8 cellular contexts compared by ENCODE assay signal in genomic region chr5:83927140-83927733, GRCh38.
DNase-seq lines count a peak whose midpoint lies in the region; ATAC-seq and TF ChIP-seq lines count a peak whose summit lies in the region.

No MANE protein-coding gene starts in this region.

- no peaks in the 10 kb centered on the region for H3K9me3 Mint-ChIP-seq in activated naive CD8-positive, alpha-beta T cell treated with anti-CD3 and anti-CD28 coated beads, Interleukin-2, amount 10 ng/mL, durations not matched to agents 7 days and 5 days

- TF ChIP-seq CTCF in GM10266 (IDR thresholded peaks at IDR 0.05; ENCODE audit: control insufficient read depth, insufficient read depth, low read depth, missing control alignments) = peak; percentile 72
- TF ChIP-seq CTCF in sigmoid colon (IDR thresholded peaks at IDR 0.05) = peak in 3 of 4 experiments; percentile 27 to 59 (median 57)

- H3K27me3 Mint-ChIP-seq in activated naive CD8-positive, alpha-beta T cell treated with anti-CD3 and anti-CD28 coated beads, Interleukin-2, amount 10 ng/mL, durations not matched to agents 7 days and 5 days = peaks cover 2% of the 10 kb centered on the region

- H3K27ac ChIP-seq in right cardiac atrium (ENCODE audit: low read length) = no peak overlapping the region
- H3K27ac ChIP-seq in sigmoid colon = no peak overlapping the region
- no peak overlapping the region for H3K27ac ChIP-seq in effector memory CD4-positive, alpha-beta T cell (ENCODE audit: insufficient read depth, low read length, poor library complexity, severe bottlenecking)

- H3K27ac Mint-ChIP-seq in activated naive CD8-positive, alpha-beta T cell treated with anti-CD3 and anti-CD28 coated beads, Interleukin-2, amount 10 ng/mL, durations not matched to agents 7 days and 5 days = no peak overlapping the region

- intact Hi-C loops in right cardiac atrium (cut with DNase I) = no loop called here
- intact Hi-C loops in sigmoid colon (cut with DNase I) = no loop called here

- H3K4me1 ChIP-seq in right cardiac atrium (ENCODE audit: control insufficient read depth, insufficient read depth, low read length) = peaks cover 1% of the 10 kb centered on the region
- no peaks in the 10 kb centered on the region for H3K4me1 ChIP-seq in sigmoid colon
- no peaks in the 10 kb centered on the region for H3K4me1 ChIP-seq in effector memory CD4-positive, alpha-beta T cell (ENCODE audit: control insufficient read depth, insufficient read depth, low read length, poor library complexity, severe bottlenecking)

- TF ChIP-seq POLR2A in sigmoid colon (IDR thresholded peaks at IDR 0.05) = no peak

- peaks cover 3% of the 10 kb centered on the region for H3K9me3 ChIP-seq in right cardiac atrium (ENCODE audit: control insufficient read depth, low read length)
- no peaks in the 10 kb centered on the region for H3K9me3 ChIP-seq in sigmoid colon
- no peaks in the 10 kb centered on the region for H3K9me3 ChIP-seq in effector memory CD4-positive, alpha-beta T cell (ENCODE audit: control insufficient read depth, low read length)

- H3K4me3 ChIP-seq in right cardiac atrium (ENCODE audit: low read length) = no peak overlapping the region
- no peak overlapping the region for H3K4me3 ChIP-seq in sigmoid colon
- no peak overlapping the region for H3K4me3 ChIP-seq in effector memory CD4-positive, alpha-beta T cell (ENCODE audit: insufficient read depth, low read depth, low read length, poor library complexity, severe bottlenecking)

- no peaks in the 10 kb centered on the region for H3K4me1 Mint-ChIP-seq in activated naive CD8-positive, alpha-beta T cell treated with anti-CD3 and anti-CD28 coated beads, Interleukin-2, amount 10 ng/mL, durations not matched to agents 7 days and 5 days

- H3K27me3 ChIP-seq in right cardiac atrium (ENCODE audit: control insufficient read depth, insufficient read depth) = no peaks in the 10 kb centered on the region
- H3K27me3 ChIP-seq in sigmoid colon = no peaks in the 10 kb centered on the region
- no peaks in the 10 kb centered on the region for H3K27me3 ChIP-seq in effector memory CD4-positive, alpha-beta T cell (replicated peaks; ENCODE audit: control insufficient read depth, insufficient read depth, low read length, poor library complexity, severe bottlenecking)

- 38% methylated on average over 4 of the region's 4 CpGs for WGBS in right cardiac atrium
- 47 to 50% methylated on average over 4 of the region's 4 CpGs for WGBS in sigmoid colon, 2 donors

- ATAC-seq in HG02884 (IDR thresholded peaks at IDR 0.05; ENCODE audit: unreplicated experiment) (peak; percentile 76), right cardiac atrium (peak; percentile 24 to 52)
- ATAC-seq in activated naive CD8-positive, alpha-beta T cell treated with anti-CD3 and anti-CD28 coated beads, Interleukin-2, amount 10 ng/mL, durations not matched to agents 7 days and 5 days (ENCODE audit: low read depth) = no peak

- H3K36me3 ChIP-seq in sigmoid colon = no peaks in the 10 kb centered on the region
- H3K36me3 ChIP-seq in effector memory CD4-positive, alpha-beta T cell (ENCODE audit: control insufficient read depth, insufficient read depth, low read length) = no peaks in the 10 kb centered on the region

- no peaks in the 10 kb centered on the region for H3K36me3 Mint-ChIP-seq in activated naive CD8-positive, alpha-beta T cell treated with anti-CD3 and anti-CD28 coated beads, Interleukin-2, amount 10 ng/mL, durations not matched to agents 7 days and 5 days

- DNase-seq in AG08396 (ENCODE audit: low spot score) (peak; percentile 42), GM10266 (ENCODE audit: extremely low spot score) (peak; percentile 38), NCI-H774 (lab: John Stamatoyannopoulos, UW) (peak; percentile 47), right cardiac atrium (peak; percentile 52 to 69 (median 59)), sigmoid colon (peak; percentile 63)
- peak; percentile 33 for DNase-seq in activated naive CD8-positive, alpha-beta T cell treated with anti-CD3 and anti-CD28 coated beads, Interleukin-2, amount 10 ng/mL, durations not matched to agents 7 days and 5 days
- DNase-seq in effector memory CD4-positive, alpha-beta T cell = no peak

- no peak overlapping the region for H3K4me3 Mint-ChIP-seq in activated naive CD8-positive, alpha-beta T cell treated with anti-CD3 and anti-CD28 coated beads, Interleukin-2, amount 10 ng/mL, durations not matched to agents 7 days and 5 days

- TF ChIP-seq EP300 in sigmoid colon (IDR thresholded peaks at IDR 0.05) = no peak

- POLR2A ChIA-PET in activated naive CD8-positive, alpha-beta T cell treated with anti-CD3 and anti-CD28 coated beads, Interleukin-2, amount 10 ng/mL, durations not matched to agents 7 days and 5 days (lab: Charles Lee) = no interaction called here

Comparison
In these comparisons a context has a peak if more than half of its experiments do, and no peak if none do; other contexts are left out.
1. DNase-seq: peak in AG08396 (single experiment), GM10266 (single experiment), NCI-H774 (single experiment), activated naive CD8-positive, alpha-beta T cell treated with anti-CD3 and anti-CD28 coated beads, Interleukin-2, amount 10 ng/mL, durations not matched to agents 7 days and 5 days (single experiment), right cardiac atrium (3 of 3) and sigmoid colon (single experiment); none in effector memory CD4-positive, alpha-beta T cell (0 of 3).